Comparison of ENCODE assay signal across 23 cellular contexts in genomic region chr17:61436995-61437704, GRCh38. TPM values are rescaled to one million over a fixed set of nuclear protein-coding genes. Genes with fewer than 3 reads are reported as not detected.
"Had no signal": no experiment of that assay in that cellular context is flagged by ENCODE, and none has a peak within 500 bp of the region (broad histone marks: within the 10 kb centered on the region; RNA-seq: fewer than 3 reads in every experiment).

No MANE protein-coding gene starts in this region.

- FAIRE-seq: RCC 7860 had no signal

- DNase-seq: IMR-90, Kasumi-1, MM.1S, NCI-H1092 treated with DMSO at 0.1 percent for 48 hours, NCI-H1436, NCI-H187, NCI-H2029, NCI-H2081 treated with DMSO at 0.1 percent for 48 hours, NCI-H2171, NCI-H226, NCI-H446, NCI-H510A, NCI-H524 treated with DMSO at 0.1 percent for 48 hours, NCI-H69, NCI-H774, Right ventricle myocardium superior, RPMI8226, SIG-M5 had no signal

- H3K4me3 ChIP-seq: SJSA1, SK-N-MC had no signal

- H3K27ac ChIP-seq: KMS-11, SJSA1, SK-N-MC had no signal

- H3K4me2 ChIP-seq: KMS-11 had no signal

- H3K27me3 ChIP-seq: SJSA1 had no signal

- H3K36me3 ChIP-seq: SJSA1 had no signal

- H3K4me1 ChIP-seq: SJSA1 had no signal

- H3K9ac ChIP-seq: KMS-11 had no signal

RNA-seq across cellular contexts. Expression of gene TBX4, which starts 15.1 kb away (rescaled TPM):
- total RNA-seq: HT-29, IMR-90, Right ventricle myocardium superior had no signal
